In genomic region chr1:45674478-45674877, GRCh38 we compare ENCODE assay signal across 18 cellular contexts. TPM values are rescaled to one million over a fixed set of nuclear protein-coding genes. Genes with fewer than 3 reads are reported as not detected.
DNase-seq lines count a peak whose midpoint lies in the region; ATAC-seq, FAIRE-seq and TF ChIP-seq lines count a peak whose summit lies in the region.
"Had no signal": no experiment of that assay in that cellular context is flagged by ENCODE, and none has a peak within 500 bp of the region (broad histone marks: within the 10 kb centered on the region; RNA-seq: fewer than 3 reads in every experiment).

No MANE protein-coding gene starts in this region.

- H3K79me2 ChIP-seq in GM12878 (ENCODE audit: control insufficient read depth, insufficient read depth, low read length) = peaks cover 84% of the 10 kb centered on the region

- H3K4me3 ChIP-seq in HEK293 (ENCODE audit: low read depth, low read length) (no peak overlapping the region), GM12878 (no peak overlapping the region), gastrocnemius medialis (no peak overlapping the region)
- H3K4me3 ChIP-seq: HAP-1, K562, SJCRH30 had no signal

- WGBS in GM12878 (ENCODE audit: insufficient coverage, insufficient replicate concordance, low lambda C conversion rate, missing lambda C conversion rate) = 95% methylated on average over 5 of the region's 5 CpGs

- peaks cover 0 to 5% of the 10 kb centered on the region in 2 experiments; a peak in 2 of 3 replicates for H3K36me3 ChIP-seq in HEK293 (ENCODE audit: control insufficient read depth in 2 of 2, insufficient read depth in 1 of 2, low read length in 2 of 2)
- H3K36me3 ChIP-seq in GM12878 (ENCODE audit: control insufficient read depth in 2 of 2, insufficient read depth in 2 of 2, low read length in 1 of 2) = peaks cover 0 to 6% of the 10 kb centered on the region in 2 experiments
- H3K36me3 ChIP-seq in gastrocnemius medialis = no peaks in the 10 kb centered on the region
- H3K36me3 ChIP-seq: HAP-1 had no signal

- TF ChIP-seq RAD21 in GM12878 (IDR thresholded peaks at IDR 0.05; ENCODE audit: insufficient read depth, low read depth, low read length) = no peak

- RAD21 ChIA-PET in GM12878 (lab: Charles Lee; ENCODE audit: unreplicated experiment) = no interaction called here

- H3K9me3 ChIP-seq in HEK293 (ENCODE audit: control insufficient read depth, insufficient read depth, low read depth, low read length) = no peaks in the 10 kb centered on the region
- H3K9me3 ChIP-seq in GM12878 (replicated peaks; ENCODE audit: control insufficient read depth, insufficient read depth, low read length) = no peaks in the 10 kb centered on the region
- H3K9me3 ChIP-seq in gastrocnemius medialis = no peaks in the 10 kb centered on the region
- H3K9me3 ChIP-seq: HAP-1, SJCRH30 had no signal

- no peak overlapping the region for H3K4me2 ChIP-seq in GM12878 (ENCODE audit: control insufficient read depth, insufficient read depth)

- no peak for TF ChIP-seq CTCF in HEK293 (tag by site-specific recombination; IDR thresholded peaks at IDR 0.05)
- no peak for TF ChIP-seq CTCF in GM12878 (IDR thresholded peaks at IDR 0.05 in 2 of 3, conservative IDR thresholded peaks at IDR 0.05 in 1 of 3; ENCODE audit: control insufficient read depth in 2 of 3, extremely low read depth in 1 of 3, insufficient read depth in 1 of 3, low read depth in 3 of 3, low read length in 3 of 3)
- no peak for TF ChIP-seq CTCF in gastrocnemius medialis (IDR thresholded peaks at IDR 0.05 in 4 of 5, conservative IDR thresholded peaks at IDR 0.05 in 1 of 5)

- DNase-seq in GM12878 (ENCODE audit: low read depth, low spot score) = no peak
- DNase-seq in left colon = no peak
- peak in 1 of 2 donors; percentile 43 for DNase-seq in gastrocnemius medialis
- no peak for DNase-seq in NCI-H82 (lab: John Stamatoyannopoulos, UW)
- DNase-seq in H4 (ENCODE audit: low spot score) = no peak
- DNase-seq: MV-4-11; NCI-H1417; NCI-H187 treated with DMSO at 0.1 percent for 48 hours; NCI-H69; NK-92 treated with Interleukin-12 subunit alpha and Interleukin-12 subunit beta, amount 100 ng/mL, for 24 hours; OCI-M1; RPMI8226; SJCRH30 had no signal

- ATAC-seq in GM12878 = no peak
- peak; percentile 90 for ATAC-seq in left colon
- ATAC-seq in gastrocnemius medialis = peak; percentile 85 to 89
- no peak for ATAC-seq in GM21381 (IDR thresholded peaks at IDR 0.05; ENCODE audit: unreplicated experiment)
- ATAC-seq: K562 had no signal

- intact Hi-C loops in GM12878 (cut with micrococcal nuclease; ENCODE audit: unreplicated experiment) (no loop called here), left colon (cut with DNase I, micrococcal nuclease) (no loop called here), gastrocnemius medialis (cut with DNase I; ENCODE audit: low total_unique reads) (no loop called here)

- CTCF ChIA-PET in HEK293 (lab: Yijun Ruan, JAX) (no interaction called here), GM12878 (lab: Yijun Ruan, JAX) (interaction anchor here (1.8 kb wide), 1 partner anchor 17 kb away, joined by 5 read pairs; no protein-coding TSS in a partner anchor)

- TSS peak; percentile 23 for BruUV-seq in GM12878 (replicated peaks; lab: Mats Ljungman, UMichigan)

- H3K9ac ChIP-seq in GM12878 (ENCODE audit: control insufficient read depth, insufficient read depth, low read length) = no peak overlapping the region

- POLR2A ChIA-PET in HEK293 (lab: Yijun Ruan, JAX) = interaction anchor here (0.6 to 2.1 kb wide), 4 partner anchors 11 to 28 kb away, joined by 3 to 7 read pairs (median 4); partner anchors contain the start of gene GPBP1L1
- POLR2A ChIA-PET in GM12878 (lab: Charles Lee) = interaction anchor here (0.7 to 1.4 kb wide), 3 partner anchors 10 to 29 kb away, joined by 4 to 15 read pairs (median 4); no protein-coding TSS in a partner anchor

- no peak overlapping the region for H2AFZ ChIP-seq in GM12878 (ENCODE audit: control insufficient read depth, low read depth, low read length)

- SMC1A ChIA-PET in GM12878 (lab: Charles Lee; ENCODE audit: uncharacterized antibody, unreplicated experiment) = no interaction called here

- H3K27ac ChIP-seq in HEK293 (ENCODE audit: extremely low read depth, low read depth, low read length) (no peak overlapping the region), GM12878 (ENCODE audit: control insufficient read depth, insufficient read depth) (no peak overlapping the region), gastrocnemius medialis (peak overlapping the region; percentile 67 to 98 (median 86))
- H3K27ac ChIP-seq: C4-2B, SJCRH30 had no signal

- H4K20me1 ChIP-seq in GM12878 (ENCODE audit: control insufficient read depth, insufficient read depth) = peaks cover 3% of the 10 kb centered on the region

- FAIRE-seq in GM12878 (lab: Jason Lieb, UNC) = peak; percentile 78
- FAIRE-seq: K562 had no signal

- H3K27me3 ChIP-seq in GM12878 (replicated peaks in 1 of 2; ENCODE audit: control insufficient read depth in 2 of 2, insufficient read depth in 2 of 2, low read length in 1 of 2) = no peaks in the 10 kb centered on the region
- H3K27me3 ChIP-seq in gastrocnemius medialis = no peaks in the 10 kb centered on the region
- H3K27me3 ChIP-seq: SJCRH30 had no signal

- TF ChIP-seq POLR2A in GM12878 (IDR thresholded peaks at IDR 0.05; ENCODE audit: low read depth, low read length) (no peak), gastrocnemius medialis (IDR thresholded peaks at IDR 0.05) (no peak)

- in situ Hi-C loops in GM12878 (cut with MboI) (no loop called here), gastrocnemius medialis (cut with MboI; ENCODE audit: low sequenced_read_pairs in 4 of 4) (no loop called here)

- no peak for TF ChIP-seq EP300 in GM12878 (IDR thresholded peaks at IDR 0.05; ENCODE audit: borderline replicate concordance in 1 of 2, control insufficient read depth in 1 of 2, low read depth in 2 of 2, low read length in 2 of 2)

- peaks cover 14% of the 10 kb centered on the region; the same call in 1 of the 2 replicates for H3K4me1 ChIP-seq in HEK293 (ENCODE audit: control insufficient read depth, insufficient read depth, low read length)
- 0 out of 2 replicates have a peak, but pooled peaks cover 2% of the 10 kb centered on the region for H3K4me1 ChIP-seq in GM12878 (ENCODE audit: control insufficient read depth, insufficient read depth, low read length)
- peaks cover 87 to 98% of the 10 kb centered on the region in 2 donors for H3K4me1 ChIP-seq in gastrocnemius medialis

RNA-seq across cellular contexts. Expression of gene GPBP1L1, which starts 11.9 kb away (rescaled TPM):
- total RNA-seq in GM12878 (2013; cell fraction: nucleolus; rRNA removed) = 279 and 286 TPM in 2 replicates
- total RNA-seq in GM12878 (2014; rRNA removed) = 76.2 and 85.0 TPM in 2 replicates
- 91.3 and 91.6 TPM in 2 replicates for total RNA-seq in GM12878 (2014; rRNA removed; fragmentation: Illumina TruSeq; extraction: Trizol)
- total RNA-seq in GM12878 (2021) = 78.9 and 80.5 TPM in 2 replicates
- polyA plus RNA-seq in GM12878 (2011; ENCODE audit: low read depth) = 49.9 TPM
- 81.9 and 123 TPM in 2 replicates for polyA plus RNA-seq in GM12878 (2011; rRNA removed)
- 46.6 and 60.8 TPM in 2 replicates for polyA plus RNA-seq in GM12878 (2011; cell fraction: cytosol; rRNA removed)
- polyA plus RNA-seq in GM12878 (2011; cell fraction: nucleus; rRNA removed) = 67.2 and 88.1 TPM in 2 replicates
- 47.3 and 67.1 TPM in 2 replicates for polyA plus RNA-seq in GM12878 (2012)
- polyA plus RNA-seq in GM12878 (2014; fragmentation: Illumina TruSeq; extraction: Trizol) = 85.5 and 122 TPM in 2 replicates
- polyA plus RNA-seq in GM12878 (2014; fragmentation: Nextera tagmentation; extraction: Ambion mirVana) = 10 to 100 TPM; 37.3 to 44.0 TPM
- 42.9 and 51.1 TPM in 2 replicates for polyA plus RNA-seq in GM12878 (2014; rRNA removed)
- 10 to 100 TPM; 83.6 to 85.6 TPM for polyA plus RNA-seq in GM12878 (2016; fragmentation: Nextera tagmentation; extraction: Ambion mirVana)
- polyA minus RNA-seq in GM12878 (2011; rRNA and poly(A)+ RNA removed) = 116 and 128 TPM in 2 replicates
- 39.7 and 42.6 TPM in 2 replicates for polyA minus RNA-seq in GM12878 (2011; cell fraction: cytosol; rRNA and poly(A)+ RNA removed)
- polyA minus RNA-seq in GM12878 (2011; cell fraction: nucleus; rRNA and poly(A)+ RNA removed) = 79.7 and 112 TPM in 2 replicates
- total RNA-seq in left colon = 100 to 1,000 TPM; 193 to 195 TPM
- total RNA-seq in gastrocnemius medialis = 10 to 100 TPM; 58.5 to 99.5 (median 81.8) TPM
- total RNA-seq in H4 (2014; rRNA removed; shearing (Covaris generic)) = 142 and 151 TPM in 2 replicates

RNA-seq across cellular contexts. Expression of gene TMEM69, which starts 13.5 kb away (rescaled TPM):
- 51.2 and 57.5 TPM in 2 replicates for total RNA-seq in GM12878 (2013; cell fraction: nucleolus; rRNA removed)
- total RNA-seq in GM12878 (2014; rRNA removed) = 84.3 and 86.6 TPM in 2 replicates
- total RNA-seq in GM12878 (2014; rRNA removed; fragmentation: Illumina TruSeq; extraction: Trizol) = 58.5 and 60.6 TPM in 2 replicates
- 39.8 and 47.2 TPM in 2 replicates for total RNA-seq in GM12878 (2021)
- 32.7 TPM for polyA plus RNA-seq in GM12878 (2011; ENCODE audit: low read depth)
- polyA plus RNA-seq in GM12878 (2011; rRNA removed) = 162 and 176 TPM in 2 replicates
- 103 and 137 TPM in 2 replicates for polyA plus RNA-seq in GM12878 (2011; cell fraction: cytosol; rRNA removed)
- polyA plus RNA-seq in GM12878 (2011; cell fraction: nucleus; rRNA removed) = 37.3 and 56.2 TPM in 2 replicates
- 23.9 and 42.9 TPM in 2 replicates for polyA plus RNA-seq in GM12878 (2012)
- 91.0 and 111 TPM in 2 replicates for polyA plus RNA-seq in GM12878 (2014; fragmentation: Illumina TruSeq; extraction: Trizol)
- polyA plus RNA-seq in GM12878 (2014; fragmentation: Nextera tagmentation; extraction: Ambion mirVana) = 10 to 100 TPM; 44.6 to 97.5 TPM
- 58.0 and 65.3 TPM in 2 replicates for polyA plus RNA-seq in GM12878 (2014; rRNA removed)
- polyA plus RNA-seq in GM12878 (2016; fragmentation: Nextera tagmentation; extraction: Ambion mirVana) = 100 to 1,000 TPM; 106 TPM
- 91.6 and 99.3 TPM in 2 replicates for polyA minus RNA-seq in GM12878 (2011; rRNA and poly(A)+ RNA removed)
- polyA minus RNA-seq in GM12878 (2011; cell fraction: cytosol; rRNA and poly(A)+ RNA removed) = 20.7 and 24.3 TPM in 2 replicates
- polyA minus RNA-seq in GM12878 (2011; cell fraction: nucleus; rRNA and poly(A)+ RNA removed) = 23.0 and 35.0 TPM in 2 replicates
- 10 to 100 TPM; 20.1 to 25.5 TPM for total RNA-seq in left colon
- total RNA-seq in gastrocnemius medialis = 10 to 100 TPM; 19.5 to 32.0 (median 22.0) TPM
- 29.0 and 42.3 TPM in 2 replicates for total RNA-seq in H4 (2014; rRNA removed; shearing (Covaris generic))

RNA-seq across cellular contexts. Expression of gene CCDC17, which starts 50.6 kb away (rescaled TPM):
- 11.5 and 12.1 TPM in 2 replicates for total RNA-seq in GM12878 (2013; cell fraction: nucleolus; rRNA removed)
- 1.1 and 1.8 TPM in 2 replicates for total RNA-seq in GM12878 (2014; rRNA removed)
- total RNA-seq in GM12878 (2014; rRNA removed; fragmentation: Illumina TruSeq; extraction: Trizol) = 0.64 and 0.76 TPM in 2 replicates
- 1.7 and 1.9 TPM in 2 replicates for total RNA-seq in GM12878 (2021)
- 0.38 TPM for polyA plus RNA-seq in GM12878 (2011; ENCODE audit: low read depth)
- polyA plus RNA-seq in GM12878 (2011; rRNA removed) = 0.46 and 0.87 TPM in 2 replicates
- 0.75 and 1.0 TPM in 2 replicates for polyA plus RNA-seq in GM12878 (2011; cell fraction: cytosol; rRNA removed)
- polyA plus RNA-seq in GM12878 (2011; cell fraction: nucleus; rRNA removed) = 7.8 and 9.1 TPM in 2 replicates
- 0.62 and 0.67 TPM in 2 replicates for polyA plus RNA-seq in GM12878 (2012)
- polyA plus RNA-seq in GM12878 (2014; fragmentation: Illumina TruSeq; extraction: Trizol) = 0.24 and 0.40 TPM in 2 replicates
- under 1 TPM; 0.15 to 0.32 TPM for polyA plus RNA-seq in GM12878 (2014; fragmentation: Nextera tagmentation; extraction: Ambion mirVana)
- polyA plus RNA-seq in GM12878 (2014; rRNA removed) = 1.2 and 1.6 TPM in 2 replicates
- polyA plus RNA-seq in GM12878 (2016; fragmentation: Nextera tagmentation; extraction: Ambion mirVana) = under 1 TPM; 0.16 to 0.62 TPM
- 2.0 and 3.1 TPM in 2 replicates for polyA minus RNA-seq in GM12878 (2011; rRNA and poly(A)+ RNA removed)
- polyA minus RNA-seq in GM12878 (2011; cell fraction: cytosol; rRNA and poly(A)+ RNA removed) = not detected in 2 replicates
- polyA minus RNA-seq in GM12878 (2011; cell fraction: nucleus; rRNA and poly(A)+ RNA removed) = 2.9 and 6.4 TPM in 2 replicates
- total RNA-seq in left colon = 1 to 10 TPM; 2.8 to 5.6 TPM
- total RNA-seq in gastrocnemius medialis = 1 to 10 TPM in 2 of 4 donors, under 1 TPM in 2; 0.12 to 6.9 (median 0.60) TPM
- 0.27 TPM in 1 of 2 replicates, not detected in the other for total RNA-seq in H4 (2014; rRNA removed; shearing (Covaris generic))

Comparison
In these comparisons a context has a peak if more than half of its experiments do, and no peak if none do; other contexts are left out.
1. H3K27ac ChIP-seq: peak in gastrocnemius medialis (4 of 4); none in HEK293 (single experiment) and GM12878 (single experiment).
2. ATAC-seq: peak in left colon (single experiment) and gastrocnemius medialis (2 of 2); none in GM12878 (single experiment) and GM21381 (single experiment).